ENCODE assay signal across 25 cellular contexts in the genomic region with DNA sequence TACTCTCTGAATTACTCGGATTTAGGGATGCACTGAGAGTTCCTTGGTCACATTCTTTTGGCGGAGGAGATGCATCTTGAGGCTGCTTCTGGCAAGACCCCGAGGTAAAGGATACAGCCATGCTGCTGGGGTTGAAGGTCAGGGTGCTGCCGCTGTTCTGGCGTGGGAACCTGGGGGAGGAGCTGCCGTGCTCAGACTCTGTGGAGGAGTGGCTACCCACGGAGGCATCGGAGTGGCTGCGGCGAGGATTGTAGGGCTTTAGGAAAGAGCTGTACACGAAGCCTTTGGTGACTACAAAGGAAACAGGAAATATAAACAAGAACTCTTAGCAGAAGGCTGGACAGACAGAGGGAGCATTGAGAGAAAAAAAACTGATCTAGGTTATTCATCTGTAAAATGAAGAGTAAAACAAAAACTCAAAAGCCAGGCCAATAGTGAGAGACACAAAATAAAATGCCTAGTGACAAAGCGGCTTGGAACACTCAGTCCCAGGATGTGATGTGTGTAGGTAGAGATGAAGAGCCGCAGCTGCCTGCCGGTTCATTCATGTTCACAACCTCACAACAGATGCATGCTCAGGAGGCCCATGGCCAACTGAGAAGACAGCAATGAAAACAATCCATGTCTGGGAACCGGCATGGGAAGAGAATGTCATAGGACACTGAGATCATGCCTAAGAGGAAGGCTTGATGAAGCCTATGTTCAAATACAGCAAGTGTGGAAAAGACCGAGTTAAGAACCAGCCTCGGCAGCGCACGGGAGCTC.
DNase-seq lines count a peak whose midpoint lies in the region; ATAC-seq, FAIRE-seq and TF ChIP-seq lines count a peak whose summit lies in the region.
"Had no signal": no experiment of that assay in that cellular context is flagged by ENCODE, and none has a peak within 500 bp of the region (broad histone marks: within the 10 kb centered on the region; RNA-seq: fewer than 3 reads in every experiment).

No MANE protein-coding gene starts in this region.

- intact Hi-C loops in HepG2 (cut with micrococcal nuclease; ENCODE audit: unreplicated experiment) (no loop called here), OCI-LY7 (cut with micrococcal nuclease; ENCODE audit: unreplicated experiment) (no loop called here)

- FAIRE-seq in HepG2 (lab: Jason Lieb, UNC) = no peak
- FAIRE-seq: A549, bronchial epithelial cell, H1, TTC549 had no signal

- H3K4me1 ChIP-seq in liver (ENCODE audit: control insufficient read depth in 4 of 4, insufficient read depth in 4 of 4, low read length in 3 of 4) (peaks cover 0 to 7% (median 4%) of the 10 kb centered on the region in 4 donors), HepG2 (ENCODE audit: insufficient read depth, low read length) (no peaks in the 10 kb centered on the region), osteoblast (ENCODE audit: insufficient read depth, low read length) (no peaks in the 10 kb centered on the region), OCI-LY7 (ENCODE audit: insufficient read depth, low read length, poor library complexity, severe bottlenecking) (no peaks in the 10 kb centered on the region)
- H3K4me1 ChIP-seq: A549; BLaER1 treated with 17β-estradiol and CSF1 and Interleukin-3, amounts not matched to agents 10 nM and 100 nM had no signal

- TF ChIP-seq POLR2A in HepG2 (IDR thresholded peaks at IDR 0.05; ENCODE audit: insufficient read depth in 1 of 2, low read depth in 2 of 2, low read length in 2 of 2) = no peak

- H3K4me3 Mint-ChIP-seq in type B pancreatic cell = no peak overlapping the region
- H3K4me3 Mint-ChIP-seq: activated CD4-positive, alpha-beta T cell treated with anti-CD3 and anti-CD28 coated beads, Interleukin-2, amount 10 ng/mL, durations not matched to agents 24 days and 14 days; activated naive CD8-positive, alpha-beta T cell treated with anti-CD3 and anti-CD28 coated beads, Interleukin-2, amount 10 ng/mL, durations not matched to agents 7 days and 5 days; activated T-helper 17 cell treated with anti-CD3 and anti-CD28 coated beads, Interleukin-2, amount 50 U/mL, for 72 hours; immature natural killer cell had no signal

- peak overlapping the region in 1 of 2 donors; percentile 37 for H3K27ac ChIP-seq in liver (ENCODE audit: low read depth in 1 of 2, low read length in 2 of 2)
- H3K27ac ChIP-seq in HepG2 (ENCODE audit: extremely low read length, insufficient read depth, low read length) = no peak overlapping the region
- H3K27ac ChIP-seq in osteoblast (ENCODE audit: low read depth, low read length) = no peak overlapping the region
- no peak overlapping the region for H3K27ac ChIP-seq in OCI-LY7 (ENCODE audit: low read depth, low read length, poor library complexity, severe bottlenecking)
- H3K27ac ChIP-seq: A549; BLaER1 treated with 17β-estradiol and CSF1 and Interleukin-3, amounts not matched to agents 10 nM and 100 nM; neutrophil had no signal

- H3K36me3 ChIP-seq in liver (ENCODE audit: control insufficient read depth in 4 of 4, insufficient read depth in 3 of 4, low read depth in 1 of 4, low read length in 3 of 4) (peaks cover 23 to 84% (median 64%) of the 10 kb centered on the region in 4 donors), HepG2 (replicated peaks in 1 of 2; ENCODE audit: control insufficient read depth in 1 of 2, insufficient read depth in 2 of 2, low read length in 2 of 2) (peaks cover 23 to 79% of the 10 kb centered on the region in 2 experiments; a peak in 4 of 5 replicates), osteoblast (ENCODE audit: insufficient read depth, low read length) (peaks cover 95% of the 10 kb centered on the region), OCI-LY7 (ENCODE audit: insufficient read depth, low read length) (peaks cover 96% of the 10 kb centered on the region)

- H3K27me3 ChIP-seq in liver (ENCODE audit: control insufficient read depth in 4 of 4, insufficient read depth in 4 of 4, low read length in 3 of 4) (no peaks in the 10 kb centered on the region), HepG2 (ENCODE audit: control insufficient read depth in 1 of 2, insufficient read depth in 2 of 2, low read length in 2 of 2) (no peaks in the 10 kb centered on the region), osteoblast (ENCODE audit: insufficient read depth, low read length) (no peaks in the 10 kb centered on the region)
- H3K27me3 ChIP-seq: BLaER1 treated with 17β-estradiol and CSF1 and Interleukin-3, amounts not matched to agents 10 nM and 100 nM; neutrophil had no signal

- H4K20me1 ChIP-seq in HepG2 (ENCODE audit: insufficient read depth, low read length) (no peaks in the 10 kb centered on the region), osteoblast (ENCODE audit: insufficient read depth, low read length) (no peaks in the 10 kb centered on the region), OCI-LY7 (ENCODE audit: insufficient read depth, low read length) (no peaks in the 10 kb centered on the region)
- H4K20me1 ChIP-seq: BLaER1 treated with 17β-estradiol and CSF1 and Interleukin-3, amounts not matched to agents 10 nM and 100 nM had no signal

- H3K4me2 ChIP-seq in HepG2 (ENCODE audit: low read depth, low read length) (no peak overlapping the region), osteoblast (ENCODE audit: insufficient read depth, low read length) (no peak overlapping the region), OCI-LY7 (ENCODE audit: low read length) (no peak overlapping the region)
- H3K4me2 ChIP-seq: A549; BLaER1 treated with 17β-estradiol and CSF1 and Interleukin-3, amounts not matched to agents 10 nM and 100 nM had no signal

- CTCF ChIA-PET in HepG2 (lab: Yijun Ruan, JAX; ENCODE audit: low intra/inter-chr PET ratio, low total read pairs) = no interaction called here
- CTCF ChIA-PET in OCI-LY7 (lab: Charles Lee; ENCODE audit: unreplicated experiment) = interaction anchor here (0.6 kb wide), 1 partner anchor 10 kb away, joined by 3 read pairs; no protein-coding TSS in a partner anchor

- no peaks in the 10 kb centered on the region for H3K79me2 ChIP-seq in HepG2 (ENCODE audit: insufficient read depth, low read length)
- H3K79me2 ChIP-seq in osteoblast (ENCODE audit: insufficient read depth, low read length) = no peaks in the 10 kb centered on the region
- no peaks in the 10 kb centered on the region for H3K79me2 ChIP-seq in OCI-LY7 (ENCODE audit: insufficient read depth, low read depth, low read length)

- H3K27me3 Mint-ChIP-seq in type B pancreatic cell = no peaks in the 10 kb centered on the region

- TF ChIP-seq CTCF in liver (IDR thresholded peaks at IDR 0.05; ENCODE audit: low read depth, low read length, missing input control) (no peak), HepG2 (CRISPR knock-in tag; IDR thresholded peaks at IDR 0.05) (no peak), osteoblast (IDR thresholded peaks at IDR 0.05; ENCODE audit: extremely low read depth, low read depth, low read length) (no peak), OCI-LY7 (conservative IDR thresholded peaks at IDR 0.05; ENCODE audit: low read length) (no peak), type B pancreatic cell (conservative IDR thresholded peaks at IDR 0.05) (no peak)

- TF ChIP-seq EP300 in HepG2 (IDR thresholded peaks at IDR 0.05; ENCODE audit: low read depth in 2 of 2, low read length in 2 of 2) (no peak), HepG2 (CRISPR knock-in tag; IDR thresholded peaks at IDR 0.05; ENCODE audit: borderline replicate concordance) (no peak)

- H3K4me1 Mint-ChIP-seq in type B pancreatic cell (ENCODE audit: unreplicated experiment) = no peaks in the 10 kb centered on the region
- H3K4me1 Mint-ChIP-seq: activated T-helper 17 cell treated with anti-CD3 and anti-CD28 coated beads, Interleukin-2, amount 50 U/mL, for 72 hours; immature natural killer cell had no signal

- no peaks in the 10 kb centered on the region for H3K9me2 ChIP-seq in OCI-LY7 (ENCODE audit: insufficient read depth, low read length)

- in situ Hi-C loops in HepG2 (cut with HindIII; ENCODE audit: extremely low pct_ligation_motif_present, low pct_unique_long_range_greater_than_20kb) = no loop called here

- ATAC-seq in HepG2 (no peak), HG02973 (IDR thresholded peaks at IDR 0.05; ENCODE audit: unreplicated experiment) (no peak)
- ATAC-seq: A549; activated T-helper 17 cell treated with anti-CD3 and anti-CD28 coated beads, Interleukin-2, amount 50 U/mL, for 72 hours; sciatic nerve; stimulated activated naive CD8-positive, alpha-beta T cell treated with anti-CD3 and anti-CD28 coated beads, Interleukin-15, Interleukin-2, amounts not matched to agents 100 U/mL and 50 U/mL, for 24 hours had no signal

- TF ChIP-seq RAD21 in liver (IDR thresholded peaks at IDR 0.05) (no peak), HepG2 (CRISPR knock-in tag; IDR thresholded peaks at IDR 0.05) (no peak)

- peaks cover 46% of the 10 kb centered on the region for H3K36me3 Mint-ChIP-seq in type B pancreatic cell

- H2AFZ ChIP-seq in HepG2 (ENCODE audit: low read length) (no peak overlapping the region), osteoblast (ENCODE audit: low read length) (no peak overlapping the region), OCI-LY7 (ENCODE audit: low read length) (no peak overlapping the region)

- H3K4me3 ChIP-seq in liver (ENCODE audit: low read depth in 1 of 3, low read length in 3 of 3) (no peak overlapping the region), HepG2 (replicated peaks in 1 of 3; ENCODE audit: insufficient read depth in 1 of 3, low read depth in 2 of 3, low read length in 3 of 3) (no peak overlapping the region), osteoblast (ENCODE audit: insufficient read depth, low read length) (no peak overlapping the region), OCI-LY7 (ENCODE audit: low read depth, low read length, poor library complexity, severe bottlenecking) (no peak overlapping the region)
- H3K4me3 ChIP-seq: A549; BLaER1 treated with 17β-estradiol and CSF1 and Interleukin-3, amounts not matched to agents 10 nM and 100 nM had no signal

- DNase-seq in HepG2 (ENCODE audit: low spot score) (no peak), inferior parietal cortex (ENCODE audit: extremely low spot score) (peak; percentile 2), osteoblast (ENCODE audit: insufficient read length, low spot score, missing footprints) (peak; percentile 29), glomerular visceral epithelial cell (ENCODE audit: extremely low spot score) (no peak), OCI-LY7 (ENCODE audit: low spot score) (no peak), type B pancreatic cell (ENCODE audit: extremely low spot score, unreplicated experiment) (no peak)
- DNase-seq: activated CD4-positive, alpha-beta T cell treated with anti-CD3 and anti-CD28 coated beads, Interleukin-2, amount 10 ng/mL, durations not matched to agents 24 days and 14 days; activated naive CD8-positive, alpha-beta T cell treated with anti-CD3 and anti-CD28 coated beads, Interleukin-2, amount 10 ng/mL, durations not matched to agents 7 days and 5 days; immature natural killer cell; midbrain; NCI-H524 treated with DMSO at 0.1 percent for 48 hours; SHP77; stimulated activated CD4-positive, alpha-beta T cell treated with anti-CD3 and anti-CD28 coated beads, Interleukin-1b, Interleukin-23, amount 100 ng/mL, for 48 hours; stimulated activated naive CD8-positive, alpha-beta T cell treated with anti-CD3 and anti-CD28 coated beads, Interleukin-15, Interleukin-2, amounts not matched to agents 100 U/mL and 50 U/mL, for 24 hours; trophoblast cell had no signal

- 74% methylated on average over 19 of the region's 19 CpGs for WGBS in liver
- WGBS in HepG2 (ENCODE audit: low lambda C conversion rate) = 97% methylated on average over 19 of the region's 19 CpGs

- H3K9me3 Mint-ChIP-seq in type B pancreatic cell = no peaks in the 10 kb centered on the region
- H3K9me3 Mint-ChIP-seq: activated CD4-positive, alpha-beta T cell treated with anti-CD3 and anti-CD28 coated beads, Interleukin-2, amount 10 ng/mL, durations not matched to agents 24 days and 14 days; activated naive CD8-positive, alpha-beta T cell treated with anti-CD3 and anti-CD28 coated beads, Interleukin-2, amount 10 ng/mL, durations not matched to agents 7 days and 5 days; activated T-helper 17 cell treated with anti-CD3 and anti-CD28 coated beads, Interleukin-2, amount 50 U/mL, for 72 hours; immature natural killer cell had no signal

- BruUV-seq in HepG2 (replicated peaks; lab: Mats Ljungman, UMichigan) = no TSS peak
- no TSS peak for BruUV-seq in OCI-LY7 (replicated peaks; lab: Mats Ljungman, UMichigan)

- POLR2A ChIA-PET in HepG2 (lab: Yijun Ruan, JAX) (no interaction called here), OCI-LY7 (lab: Charles Lee) (no interaction called here)

- no peak overlapping the region for H3K9ac ChIP-seq in liver (ENCODE audit: low read depth in 1 of 2, low read length in 2 of 2)
- no peak overlapping the region for H3K9ac ChIP-seq in HepG2 (ENCODE audit: insufficient read depth, low read depth, low read length)
- H3K9ac ChIP-seq: BLaER1 treated with 17β-estradiol and CSF1 and Interleukin-3, amounts not matched to agents 10 nM and 100 nM had no signal

- no peaks in the 10 kb centered on the region for H3K9me3 ChIP-seq in liver (ENCODE audit: control insufficient read depth in 4 of 4, low read length in 3 of 4)
- no peaks in the 10 kb centered on the region for H3K9me3 ChIP-seq in HepG2 (ENCODE audit: low read length)
- H3K9me3 ChIP-seq in osteoblast (ENCODE audit: low read depth, low read length) = no peaks in the 10 kb centered on the region
- H3K9me3 ChIP-seq in OCI-LY7 (ENCODE audit: low read length) = no peaks in the 10 kb centered on the region
- H3K9me3 ChIP-seq: A549, neutrophil had no signal

- no peak overlapping the region for H3K27ac Mint-ChIP-seq in type B pancreatic cell
- H3K27ac Mint-ChIP-seq: activated CD4-positive, alpha-beta T cell treated with anti-CD3 and anti-CD28 coated beads, Interleukin-2, amount 10 ng/mL, durations not matched to agents 24 days and 14 days; activated naive CD8-positive, alpha-beta T cell treated with anti-CD3 and anti-CD28 coated beads, Interleukin-2, amount 10 ng/mL, durations not matched to agents 7 days and 5 days; activated T-helper 17 cell treated with anti-CD3 and anti-CD28 coated beads, Interleukin-2, amount 50 U/mL, for 72 hours had no signal

Comparison
In these comparisons a context has a peak if more than half of its experiments do, and no peak if none do; other contexts are left out.
1. DNase-seq: peak in inferior parietal cortex (single experiment) and osteoblast (single experiment); none in HepG2 (single experiment), glomerular visceral epithelial cell (single experiment), OCI-LY7 (single experiment) and type B pancreatic cell (single experiment).